ENCODE assay signal across 1 cellular context in the genomic region with DNA sequence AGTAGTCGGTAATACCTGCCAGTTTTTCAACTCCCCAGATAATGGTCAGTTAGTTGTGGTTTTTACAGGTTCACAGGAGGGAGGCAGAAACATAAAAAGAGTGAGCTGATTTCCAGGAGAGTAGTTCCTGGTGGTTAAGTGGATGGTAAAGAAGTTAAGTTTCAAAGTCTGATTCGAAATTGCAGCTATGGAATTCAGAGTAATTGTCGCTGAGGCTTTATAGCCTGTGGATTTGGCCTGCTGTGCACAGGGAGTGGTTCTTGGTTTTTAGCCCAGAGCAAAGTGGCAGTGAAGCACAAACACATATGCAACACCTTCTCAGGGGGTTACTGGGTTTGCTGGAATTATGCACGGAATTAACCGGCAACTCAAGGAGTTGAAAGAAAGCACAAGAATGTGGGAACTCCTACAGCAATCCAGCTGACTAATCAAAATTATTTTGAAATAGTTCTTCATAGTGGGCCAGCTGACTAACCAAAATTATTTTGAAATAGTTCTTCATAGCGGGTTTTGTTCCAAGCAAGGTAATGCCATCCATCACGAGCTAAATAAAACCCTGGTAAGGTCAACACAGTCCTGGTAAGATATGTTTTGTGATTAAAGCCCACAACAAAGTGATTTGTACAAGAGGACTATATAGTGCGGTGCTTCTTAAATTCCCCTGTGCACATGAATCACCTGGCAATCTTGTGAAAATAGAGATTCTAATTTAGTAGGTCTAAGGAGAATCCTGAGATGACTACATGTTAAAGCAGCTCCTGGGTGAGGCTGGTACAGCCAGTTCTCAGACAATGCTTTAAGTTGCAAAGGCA.
TF ChIP-seq lines count a peak whose summit lies in the region.

No MANE protein-coding gene starts in this region.

TF ChIP-seq in GM23338, 12 proteins besides CTCF, POLR2A, EP300 and RAD21 (continued from another document):
- TF ChIP-seq, protein P1, sequence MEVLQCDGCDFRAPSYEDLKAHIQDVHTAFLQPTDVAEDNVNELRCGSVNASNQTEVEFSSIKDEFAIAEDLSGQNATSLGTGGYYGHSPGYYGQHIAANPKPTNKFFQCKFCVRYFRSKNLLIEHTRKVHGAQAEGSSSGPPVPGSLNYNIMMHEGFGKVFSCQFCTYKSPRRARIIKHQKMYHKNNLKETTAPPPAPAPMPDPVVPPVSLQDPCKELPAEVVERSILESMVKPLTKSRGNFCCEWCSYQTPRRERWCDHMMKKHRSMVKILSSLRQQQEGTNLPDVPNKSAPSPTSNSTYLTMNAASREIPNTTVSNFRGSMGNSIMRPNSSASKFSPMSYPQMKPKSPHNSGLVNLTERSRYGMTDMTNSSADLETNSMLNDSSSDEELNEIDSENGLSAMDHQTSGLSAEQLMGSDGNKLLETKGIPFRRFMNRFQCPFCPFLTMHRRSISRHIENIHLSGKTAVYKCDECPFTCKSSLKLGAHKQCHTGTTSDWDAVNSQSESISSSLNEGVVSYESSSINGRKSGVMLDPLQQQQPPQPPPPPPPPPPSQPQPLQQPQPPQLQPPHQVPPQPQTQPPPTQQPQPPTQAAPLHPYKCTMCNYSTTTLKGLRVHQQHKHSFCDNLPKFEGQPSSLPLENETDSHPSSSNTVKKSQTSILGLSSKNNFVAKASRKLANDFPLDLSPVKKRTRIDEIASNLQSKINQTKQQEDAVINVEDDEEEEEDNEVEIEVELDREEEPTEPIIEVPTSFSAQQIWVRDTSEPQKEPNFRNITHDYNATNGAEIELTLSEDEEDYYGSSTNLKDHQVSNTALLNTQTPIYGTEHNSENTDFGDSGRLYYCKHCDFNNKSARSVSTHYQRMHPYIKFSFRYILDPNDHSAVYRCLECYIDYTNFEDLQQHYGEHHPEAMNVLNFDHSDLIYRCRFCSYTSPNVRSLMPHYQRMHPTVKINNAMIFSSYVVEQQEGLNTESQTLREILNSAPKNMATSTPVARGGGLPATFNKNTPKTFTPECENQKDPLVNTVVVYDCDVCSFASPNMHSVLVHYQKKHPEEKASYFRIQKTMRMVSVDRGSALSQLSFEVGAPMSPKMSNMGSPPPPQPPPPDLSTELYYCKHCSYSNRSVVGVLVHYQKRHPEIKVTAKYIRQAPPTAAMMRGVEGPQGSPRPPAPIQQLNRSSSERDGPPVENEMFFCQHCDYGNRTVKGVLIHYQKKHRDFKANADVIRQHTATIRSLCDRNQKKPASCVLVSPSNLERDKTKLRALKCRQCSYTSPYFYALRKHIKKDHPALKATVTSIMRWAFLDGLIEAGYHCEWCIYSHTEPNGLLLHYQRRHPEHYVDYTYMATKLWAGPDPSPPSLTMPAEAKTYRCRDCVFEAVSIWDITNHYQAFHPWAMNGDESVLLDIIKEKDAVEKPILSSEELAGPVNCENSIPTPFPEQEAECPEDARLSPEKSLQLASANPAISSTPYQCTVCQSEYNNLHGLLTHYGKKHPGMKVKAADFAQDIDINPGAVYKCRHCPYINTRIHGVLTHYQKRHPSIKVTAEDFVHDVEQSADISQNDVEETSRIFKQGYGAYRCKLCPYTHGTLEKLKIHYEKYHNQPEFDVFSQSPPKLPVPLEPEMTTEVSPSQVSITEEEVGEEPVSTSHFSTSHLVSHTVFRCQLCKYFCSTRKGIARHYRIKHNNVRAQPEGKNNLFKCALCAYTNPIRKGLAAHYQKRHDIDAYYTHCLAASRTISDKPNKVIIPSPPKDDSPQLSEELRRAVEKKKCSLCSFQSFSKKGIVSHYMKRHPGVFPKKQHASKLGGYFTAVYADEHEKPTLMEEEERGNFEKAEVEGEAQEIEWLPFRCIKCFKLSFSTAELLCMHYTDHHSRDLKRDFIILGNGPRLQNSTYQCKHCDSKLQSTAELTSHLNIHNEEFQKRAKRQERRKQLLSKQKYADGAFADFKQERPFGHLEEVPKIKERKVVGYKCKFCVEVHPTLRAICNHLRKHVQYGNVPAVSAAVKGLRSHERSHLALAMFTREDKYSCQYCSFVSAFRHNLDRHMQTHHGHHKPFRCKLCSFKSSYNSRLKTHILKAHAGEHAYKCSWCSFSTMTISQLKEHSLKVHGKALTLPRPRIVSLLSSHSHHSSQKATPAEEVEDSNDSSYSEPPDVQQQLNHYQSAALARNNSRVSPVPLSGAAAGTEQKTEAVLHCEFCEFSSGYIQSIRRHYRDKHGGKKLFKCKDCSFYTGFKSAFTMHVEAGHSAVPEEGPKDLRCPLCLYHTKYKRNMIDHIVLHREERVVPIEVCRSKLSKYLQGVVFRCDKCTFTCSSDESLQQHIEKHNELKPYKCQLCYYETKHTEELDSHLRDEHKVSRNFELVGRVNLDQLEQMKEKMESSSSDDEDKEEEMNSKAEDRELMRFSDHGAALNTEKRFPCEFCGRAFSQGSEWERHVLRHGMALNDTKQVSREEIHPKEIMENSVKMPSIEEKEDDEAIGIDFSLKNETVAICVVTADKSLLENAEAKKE (CRISPR knock-in tag; IDR thresholded peaks at IDR 0.05), result no peak
- no peak for TF ChIP-seq EZH2phosphoT487 (IDR thresholded peaks at IDR 0.05; ENCODE audit: unreplicated experiment)
- no peak for TF ChIP-seq STAT1 (IDR thresholded peaks at IDR 0.05; ENCODE audit: unreplicated experiment)
- no peak for TF ChIP-seq POLR2AphosphoS5 (IDR thresholded peaks at IDR 0.05; ENCODE audit: low read depth)
- no peak for TF ChIP-seq JUNB (IDR thresholded peaks at IDR 0.05; ENCODE audit: unreplicated experiment)
- no peak for TF ChIP-seq ZNF331 (CRISPR knock-in tag; IDR thresholded peaks at IDR 0.05; ENCODE audit: low read depth)
- TF ChIP-seq, protein P2, sequence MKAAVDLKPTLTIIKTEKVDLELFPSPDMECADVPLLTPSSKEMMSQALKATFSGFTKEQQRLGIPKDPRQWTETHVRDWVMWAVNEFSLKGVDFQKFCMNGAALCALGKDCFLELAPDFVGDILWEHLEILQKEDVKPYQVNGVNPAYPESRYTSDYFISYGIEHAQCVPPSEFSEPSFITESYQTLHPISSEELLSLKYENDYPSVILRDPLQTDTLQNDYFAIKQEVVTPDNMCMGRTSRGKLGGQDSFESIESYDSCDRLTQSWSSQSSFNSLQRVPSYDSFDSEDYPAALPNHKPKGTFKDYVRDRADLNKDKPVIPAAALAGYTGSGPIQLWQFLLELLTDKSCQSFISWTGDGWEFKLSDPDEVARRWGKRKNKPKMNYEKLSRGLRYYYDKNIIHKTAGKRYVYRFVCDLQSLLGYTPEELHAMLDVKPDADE (IDR thresholded peaks at IDR 0.05), result no peak
- no peak for TF ChIP-seq ZNF114 (CRISPR knock-in tag; IDR thresholded peaks at IDR 0.05)
- TF ChIP-seq, protein P3, sequence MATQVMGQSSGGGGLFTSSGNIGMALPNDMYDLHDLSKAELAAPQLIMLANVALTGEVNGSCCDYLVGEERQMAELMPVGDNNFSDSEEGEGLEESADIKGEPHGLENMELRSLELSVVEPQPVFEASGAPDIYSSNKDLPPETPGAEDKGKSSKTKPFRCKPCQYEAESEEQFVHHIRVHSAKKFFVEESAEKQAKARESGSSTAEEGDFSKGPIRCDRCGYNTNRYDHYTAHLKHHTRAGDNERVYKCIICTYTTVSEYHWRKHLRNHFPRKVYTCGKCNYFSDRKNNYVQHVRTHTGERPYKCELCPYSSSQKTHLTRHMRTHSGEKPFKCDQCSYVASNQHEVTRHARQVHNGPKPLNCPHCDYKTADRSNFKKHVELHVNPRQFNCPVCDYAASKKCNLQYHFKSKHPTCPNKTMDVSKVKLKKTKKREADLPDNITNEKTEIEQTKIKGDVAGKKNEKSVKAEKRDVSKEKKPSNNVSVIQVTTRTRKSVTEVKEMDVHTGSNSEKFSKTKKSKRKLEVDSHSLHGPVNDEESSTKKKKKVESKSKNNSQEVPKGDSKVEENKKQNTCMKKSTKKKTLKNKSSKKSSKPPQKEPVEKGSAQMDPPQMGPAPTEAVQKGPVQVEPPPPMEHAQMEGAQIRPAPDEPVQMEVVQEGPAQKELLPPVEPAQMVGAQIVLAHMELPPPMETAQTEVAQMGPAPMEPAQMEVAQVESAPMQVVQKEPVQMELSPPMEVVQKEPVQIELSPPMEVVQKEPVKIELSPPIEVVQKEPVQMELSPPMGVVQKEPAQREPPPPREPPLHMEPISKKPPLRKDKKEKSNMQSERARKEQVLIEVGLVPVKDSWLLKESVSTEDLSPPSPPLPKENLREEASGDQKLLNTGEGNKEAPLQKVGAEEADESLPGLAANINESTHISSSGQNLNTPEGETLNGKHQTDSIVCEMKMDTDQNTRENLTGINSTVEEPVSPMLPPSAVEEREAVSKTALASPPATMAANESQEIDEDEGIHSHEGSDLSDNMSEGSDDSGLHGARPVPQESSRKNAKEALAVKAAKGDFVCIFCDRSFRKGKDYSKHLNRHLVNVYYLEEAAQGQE (IDR thresholded peaks at IDR 0.05; ENCODE audit: unreplicated experiment), result no peak
